In genomic region chr12:2271961-2272360, GRCh38 we compare ENCODE assay signal across 22 cellular contexts.
"Had no signal": no experiment of that assay in that cellular context is flagged by ENCODE, and none has a peak within 500 bp of the region (broad histone marks: within the 10 kb centered on the region; RNA-seq: fewer than 3 reads in every experiment).

No MANE protein-coding gene starts in this region.

- H3K27ac Mint-ChIP-seq: activated CD4-positive, alpha-beta T cell treated with anti-CD3 and anti-CD28 coated beads, Interleukin-2, amount 10 ng/mL, durations not matched to agents 7 days and 5 days; activated CD8-positive, alpha-beta T cell treated with anti-CD3 and anti-CD28 coated beads, Interleukin-2, amount 10 ng/mL, durations not matched to agents 7 days and 5 days; activated naive CD4-positive, alpha-beta T cell treated with anti-CD3 and anti-CD28 coated beads, Interleukin-2, amount 50 U/mL, for 24 hours had no signal

- H3K9me3 ChIP-seq: colonic mucosa, spleen, thyroid gland had no signal

- H3K4me1 Mint-ChIP-seq: activated CD4-positive, alpha-beta T cell treated with anti-CD3 and anti-CD28 coated beads, Interleukin-2, amount 10 ng/mL, durations not matched to agents 7 days and 5 days; activated naive CD4-positive, alpha-beta T cell treated with anti-CD3 and anti-CD28 coated beads, Interleukin-2, amount 50 U/mL, for 24 hours had no signal

- H3K27me3 Mint-ChIP-seq: activated CD4-positive, alpha-beta T cell treated with anti-CD3 and anti-CD28 coated beads, Interleukin-2, amount 10 ng/mL, durations not matched to agents 7 days and 5 days; activated naive CD4-positive, alpha-beta T cell treated with anti-CD3 and anti-CD28 coated beads, Interleukin-2, amount 50 U/mL, for 24 hours had no signal

- H3K4me3 ChIP-seq: colonic mucosa, lung, spleen, thyroid gland had no signal

- H3K36me3 Mint-ChIP-seq: activated naive CD4-positive, alpha-beta T cell treated with anti-CD3 and anti-CD28 coated beads, Interleukin-2, amount 50 U/mL, for 24 hours; brain had no signal

- DNase-seq: activated CD4-positive, alpha-beta T cell treated with anti-CD3 and anti-CD28 coated beads, Interleukin-2, amount 10 ng/mL, durations not matched to agents 7 days and 5 days; activated CD4-positive, CD25-positive, alpha-beta regulatory T cell treated with anti-CD3 and anti-CD28 coated beads, Interleukin-2, amount 50 U/mL, for 72 hours; activated CD8-positive, alpha-beta T cell treated with anti-CD3 and anti-CD28 coated beads, Interleukin-2, amount 10 ng/mL, durations not matched to agents 7 days and 5 days; activated gamma-delta T cell treated with Interleukin-2 at 50 U/mL for 16 hours; activated T-cell treated with anti-CD3 and anti-CD28 coated beads, Interleukin-2, amount 50 U/mL, for 1 hour; anterior cingulate cortex; colonic mucosa; foreskin fibroblast; kidney; midbrain; occipital lobe; retina; spleen; stimulated activated CD4-positive, alpha-beta T cell treated with anti-CD3 and anti-CD28 coated beads, Interleukin-4, amount 100 ng/mL, for 1 hour; stimulated activated naive CD4-positive, alpha-beta T cell; T-helper 1 cell; thyroid gland; WERI-Rb-1 had no signal

- H3K27me3 ChIP-seq: colonic mucosa, spleen, thyroid gland had no signal

- H3K27ac ChIP-seq: colonic mucosa, epithelial cell of prostate, spleen, thyroid gland, WERI-Rb-1 had no signal

- H3K4me3 Mint-ChIP-seq: activated CD4-positive, alpha-beta T cell treated with anti-CD3 and anti-CD28 coated beads, Interleukin-2, amount 10 ng/mL, durations not matched to agents 7 days and 5 days; activated CD8-positive, alpha-beta T cell treated with anti-CD3 and anti-CD28 coated beads, Interleukin-2, amount 10 ng/mL, durations not matched to agents 7 days and 5 days; activated naive CD4-positive, alpha-beta T cell treated with anti-CD3 and anti-CD28 coated beads, Interleukin-2, amount 50 U/mL, for 24 hours; brain had no signal

- H3K9me3 Mint-ChIP-seq: activated CD4-positive, alpha-beta T cell treated with anti-CD3 and anti-CD28 coated beads, Interleukin-2, amount 10 ng/mL, durations not matched to agents 7 days and 5 days; activated naive CD4-positive, alpha-beta T cell treated with anti-CD3 and anti-CD28 coated beads, Interleukin-2, amount 50 U/mL, for 24 hours; brain had no signal

- H3K36me3 ChIP-seq: colonic mucosa, spleen, thyroid gland, WERI-Rb-1 had no signal

- ATAC-seq: activated CD8-positive, alpha-beta T cell treated with anti-CD3 and anti-CD28 coated beads, Interleukin-2, amount 10 ng/mL, durations not matched to agents 7 days and 5 days had no signal

- H3K4me1 ChIP-seq: colonic mucosa, thyroid gland had no signal
